In genomic region chr18:23143871-23144270, GRCh38 we compare ENCODE assay signal across 9 cellular contexts. TPM values are rescaled to one million over a fixed set of nuclear protein-coding genes. Genes with fewer than 3 reads are reported as not detected.
A peak's percentile ranks its signal among the peaks of the same experiment; 100 is the strongest.
DNase-seq lines count a peak whose midpoint lies in the region; ATAC-seq, FAIRE-seq and TF ChIP-seq lines count a peak whose summit lies in the region.
"Had no signal": no experiment of that assay in that cellular context is flagged by ENCODE, and none has a peak within 500 bp of the region (broad histone marks: within the 10 kb centered on the region; RNA-seq: fewer than 3 reads in every experiment).

No MANE protein-coding gene starts in this region.

- peak; percentile 47 for ATAC-seq in K562
- ATAC-seq in right lobe of liver, result peak in 2 of 4 donors; percentile 1 to 3
- ATAC-seq in GM18867 (IDR thresholded peaks at IDR 0.05; ENCODE audit: unreplicated experiment), result no peak
- ATAC-seq in natural killer cell, result no peak

- no peak for TF ChIP-seq EP300 in K562 (IDR thresholded peaks at IDR 0.05; ENCODE audit: low read length)

- H4K20me1 ChIP-seq in K562 (replicated peaks; ENCODE audit: control insufficient read depth, insufficient read depth, low read length), result no peaks in the 10 kb centered on the region

- CTCF ChIA-PET in K562 (lab: Yijun Ruan, JAX; ENCODE audit: low intra/inter-chr PET ratio), result no interaction called here

- H3K9ac ChIP-seq in K562 (ENCODE audit: insufficient read depth in 1 of 2, low read depth in 2 of 2, low read length in 2 of 2), result peak overlapping the region in 1 of 2 experiments; percentile 6; a peak in 1 of 4 replicates

- BruUV-seq in K562 (replicated peaks; lab: Mats Ljungman, UMichigan), result no TSS peak

- H3K4me3 Mint-ChIP-seq in activated CD4-positive, alpha-beta T cell treated with anti-CD3 and anti-CD28 coated beads, Interleukin-2, amount 10 ng/mL, durations not matched to agents 24 days and 14 days, result no peak overlapping the region
- H3K4me3 Mint-ChIP-seq in natural killer cell, result no peak overlapping the region

- H3K27me3 ChIP-seq in K562 (ENCODE audit: control insufficient read depth in 2 of 2, insufficient read depth in 2 of 2, low read length in 2 of 2) (peaks cover 12 to 37% of the 10 kb centered on the region in 2 experiments; a peak in 4 of 5 replicates), right lobe of liver (no peaks in the 10 kb centered on the region), tibial artery (no peaks in the 10 kb centered on the region)

- no peak overlapping the region for H3K27ac Mint-ChIP-seq in activated CD4-positive, alpha-beta T cell treated with anti-CD3 and anti-CD28 coated beads, Interleukin-2, amount 10 ng/mL, durations not matched to agents 24 days and 14 days
- peak overlapping the region in 1 of 2 donors; percentile 72 for H3K27ac Mint-ChIP-seq in natural killer cell

- no peaks in the 10 kb centered on the region for H3K9me3 Mint-ChIP-seq in activated CD4-positive, alpha-beta T cell treated with anti-CD3 and anti-CD28 coated beads, Interleukin-2, amount 10 ng/mL, durations not matched to agents 24 days and 14 days
- no peaks in the 10 kb centered on the region for H3K9me3 Mint-ChIP-seq in natural killer cell

- TF ChIP-seq POLR2A in K562 (conservative IDR thresholded peaks at IDR 0.05) (no peak), right lobe of liver (IDR thresholded peaks at IDR 0.05) (no peak)

- H3K4me1 ChIP-seq in K562 (replicated peaks in 1 of 2; ENCODE audit: control insufficient read depth in 2 of 2, insufficient read depth in 2 of 2, low read length in 2 of 2) (peaks cover 11 to 12% of the 10 kb centered on the region in 2 experiments; a peak in 4 of 5 replicates), right lobe of liver (peaks cover 0 to 52% (median 23%) of the 10 kb centered on the region in 4 donors), tibial artery (peaks cover 0 to 40% (median 28%) of the 10 kb centered on the region in 4 donors)

- no peak overlapping the region for H3K4me2 ChIP-seq in K562 (ENCODE audit: insufficient read depth, low read length)

- H3K36me3 Mint-ChIP-seq in activated CD4-positive, alpha-beta T cell treated with anti-CD3 and anti-CD28 coated beads, Interleukin-2, amount 10 ng/mL, durations not matched to agents 24 days and 14 days (ENCODE audit: low read depth), result no peaks in the 10 kb centered on the region
- no peaks in the 10 kb centered on the region for H3K36me3 Mint-ChIP-seq in natural killer cell

- H3K9me3 ChIP-seq in K562 (replicated peaks; ENCODE audit: control insufficient read depth, insufficient read depth, low read depth, low read length), result no peaks in the 10 kb centered on the region; the same call in 1 of the 2 replicates
- no peaks in the 10 kb centered on the region for H3K9me3 ChIP-seq in right lobe of liver
- no peaks in the 10 kb centered on the region for H3K9me3 ChIP-seq in tibial artery

- H3K4me1 Mint-ChIP-seq in activated CD4-positive, alpha-beta T cell treated with anti-CD3 and anti-CD28 coated beads, Interleukin-2, amount 10 ng/mL, durations not matched to agents 24 days and 14 days, result peaks cover 16% of the 10 kb centered on the region
- H3K4me1 Mint-ChIP-seq in natural killer cell, result peaks cover 4 to 44% of the 10 kb centered on the region in 2 donors

- intact Hi-C loops in K562 (cut with micrococcal nuclease) (no loop called here), right lobe of liver (cut with DNase I) (no loop called here), tibial artery (cut with DNase I; ENCODE audit: low total_unique reads) (no loop called here), natural killer cell (cut with micrococcal nuclease) (no loop called here)
- intact Hi-C loops in activated CD4-positive, alpha-beta T cell treated with anti-CD3 and anti-CD28 coated beads, Interleukin-2, amount 10 ng/mL, durations not matched to agents 24 days and 14 days (cut with micrococcal nuclease), result no loop called here

- DNase-seq in MV-4-11 (lab: John Stamatoyannopoulos, UW) (peak; percentile 84), K562 (ENCODE audit: extremely low read depth in 1 of 4, low spot score in 3 of 4) (no peak), right lobe of liver (no peak), tibial artery (peak in 1 of 2 donors; percentile 76), natural killer cell (no peak)
- DNase-seq in activated CD4-positive, alpha-beta T cell treated with anti-CD3 and anti-CD28 coated beads, Interleukin-2, amount 10 ng/mL, durations not matched to agents 24 days and 14 days, result no peak
- DNase-seq: NCI-H1436 treated with DMSO at 0.1 percent for 48 hours had no signal

- no peak for TF ChIP-seq RAD21 in K562 (CRISPR knock-in tag; conservative IDR thresholded peaks at IDR 0.05 in 1 of 2, IDR thresholded peaks at IDR 0.05 in 1 of 2)

- H2AFZ ChIP-seq in K562 (ENCODE audit: low read depth, low read length), result peak overlapping the region; percentile 64

- H3K79me2 ChIP-seq in K562 (ENCODE audit: control insufficient read depth, insufficient read depth, low read length), result no peaks in the 10 kb centered on the region

- H3K27ac ChIP-seq in K562 (ENCODE audit: extremely low read depth, low read depth, low read length) (no peak overlapping the region), right lobe of liver (peak overlapping the region; percentile 7 to 29 (median 12)), tibial artery (peak overlapping the region; percentile 82 to 85)

- H3K36me3 ChIP-seq in K562 (ENCODE audit: control insufficient read depth, insufficient read depth, low read length) (no peaks in the 10 kb centered on the region), right lobe of liver (no peaks in the 10 kb centered on the region), tibial artery (no peaks in the 10 kb centered on the region)

- peaks cover 3% of the 10 kb centered on the region for H3K9me1 ChIP-seq in K562 (ENCODE audit: control insufficient read depth, insufficient read depth, low read length)

- H3K4me3 ChIP-seq in K562 (no peak overlapping the region), right lobe of liver (no peak overlapping the region), tibial artery (no peak overlapping the region)

- POLR2A ChIA-PET in K562 (lab: Yijun Ruan, JAX), result interaction anchor here (0.6 kb wide), 1 partner anchor 15 kb away, joined by 3 read pairs; no protein-coding TSS in a partner anchor

- H3K27me3 Mint-ChIP-seq in activated CD4-positive, alpha-beta T cell treated with anti-CD3 and anti-CD28 coated beads, Interleukin-2, amount 10 ng/mL, durations not matched to agents 24 days and 14 days, result peaks cover 6% of the 10 kb centered on the region
- no peaks in the 10 kb centered on the region for H3K27me3 Mint-ChIP-seq in natural killer cell (ENCODE audit: low read depth in 2 of 2)

- WGBS in K562 (ENCODE audit: insufficient coverage, low coverage, missing lambda C conversion rate), result 14% methylated on average over 6 of the region's 9 CpGs
- WGBS in right lobe of liver (ENCODE audit: insufficient coverage, low coverage, low lambda C conversion rate, missing lambda C conversion rate), result 42% methylated on average over 3 of the region's 9 CpGs

- TF ChIP-seq CTCF in K562 (IDR thresholded peaks at IDR 0.05 in 2 of 3, conservative IDR thresholded peaks at IDR 0.05 in 1 of 3; ENCODE audit: insufficient read depth in 2 of 3, low read depth in 1 of 3, low read length in 3 of 3), result no peak
- TF ChIP-seq CTCF in right lobe of liver (IDR thresholded peaks at IDR 0.05), result no peak
- no peak for TF ChIP-seq CTCF in tibial artery (IDR thresholded peaks at IDR 0.05)
- no peak for TF ChIP-seq CTCF in natural killer cell (IDR thresholded peaks at IDR 0.05)

- in situ Hi-C loops in K562 (cut with MboI), result no loop called here

- no peak for FAIRE-seq in K562 (lab: Jason Lieb, UNC)
- FAIRE-seq: GM12892 had no signal

TF ChIP-seq in K562, 482 proteins besides CTCF, POLR2A, EP300 and RAD21 (continues in another document):
- TF ChIP-seq RBFOX2 (IDR thresholded peaks at IDR 0.05; ENCODE audit: low read depth, low read length), result no peak
- no peak for TF ChIP-seq XRCC4 (IDR thresholded peaks at IDR 0.05; ENCODE audit: extremely low read depth, insufficient read depth, insufficient read length)
- TF ChIP-seq ZNF639 (CRISPR knock-in tag; conservative IDR thresholded peaks at IDR 0.05 in 1 of 2, IDR thresholded peaks at IDR 0.05 in 1 of 2), result no peak
- no peak for TF ChIP-seq KDM2B (CRISPR knock-in tag; IDR thresholded peaks at IDR 0.05)

RNA-seq across cellular contexts. Expression of gene CABLES1, which starts 8.6 kb away (rescaled TPM):
- 0.76 TPM in 1 of 2 replicates, not detected in the other for total RNA-seq in K562 (2011; cell fraction: chromatin; rRNA removed; ENCODE audit: low replicate concordance)
- not detected in 2 replicates for total RNA-seq in K562 (2011; cell fraction: nucleolus; rRNA removed)
- 0.31 TPM in 1 of 2 replicates, not detected in the other for total RNA-seq in K562 (2011; cell fraction: nucleoplasm; rRNA removed)
- total RNA-seq in K562 (2014; rRNA removed), result 0.04 and 0.09 TPM in 2 replicates
- not detected in 2 replicates for total RNA-seq in K562 (2014; rRNA removed; fragmentation: Illumina TruSeq; extraction: Trizol)
- total RNA-seq in K562 (2015; rRNA removed; fragmentation: Illumina TruSeq; extraction: Trizol), result not detected in 2 replicates
- total RNA-seq in K562 (2021), result 0.07 and 0.09 TPM in 2 replicates
- 0.04 TPM in 1 of 2 replicates, not detected in the other for polyA plus RNA-seq in K562 (2011; rRNA removed)
- polyA plus RNA-seq in K562 (2011; cell fraction: cytosol; rRNA removed), result not detected in 2 replicates
- 0.07 TPM in 1 of 2 replicates, not detected in the other for polyA plus RNA-seq in K562 (2011; cell fraction: nucleus; rRNA removed)
- 0.08 and 0.10 TPM in 2 replicates for polyA plus RNA-seq in K562 (2012)
- polyA plus RNA-seq in K562 (2014; fragmentation: Illumina TruSeq; extraction: Trizol), result 0.04 TPM in 1 of 2 replicates, not detected in the other
- polyA plus RNA-seq in K562 (2014; fragmentation: Nextera tagmentation; extraction: Ambion mirVana), result under 1 TPM; 0.04 to 0.10 TPM
- not detected in 2 replicates for polyA plus RNA-seq in K562 (2014; rRNA removed)
- polyA minus RNA-seq in K562 (2011; rRNA and poly(A)+ RNA removed), result not detected in 2 replicates
- polyA minus RNA-seq in K562 (2011; cell fraction: cytosol; rRNA and poly(A)+ RNA removed), result not detected in 2 replicates
- polyA minus RNA-seq in K562 (2011; cell fraction: nucleus; rRNA and poly(A)+ RNA removed), result 0.40 TPM in 1 of 2 replicates, not detected in the other
- total RNA-seq in right lobe of liver, result 10 to 100 TPM in 5 of 6 experiments, 1 to 10 TPM in 1; 7.4 to 21.5 (median 11.3) TPM
- total RNA-seq in activated CD4-positive, alpha-beta T cell treated with anti-CD3 and anti-CD28 coated beads, Interleukin-2, amount 10 ng/mL, durations not matched to agents 24 days and 14 days, result 5.7 and 6.4 TPM in 2 replicates
- 1 to 10 TPM; 1.3 to 2.2 (median 1.8) TPM for total RNA-seq in natural killer cell
